Comparison of ENCODE assay signal across 9 cellular contexts in genomic region chr10:87503892-87504291, GRCh38. TPM values are rescaled to one million over a fixed set of nuclear protein-coding genes. Genes with fewer than 3 reads are reported as not detected.
DNase-seq lines count a peak whose midpoint lies in the region; ATAC-seq, FAIRE-seq and TF ChIP-seq lines count a peak whose summit lies in the region.
"Had no signal": no experiment of that assay in that cellular context is flagged by ENCODE, and none has a peak within 500 bp of the region (broad histone marks: within the 10 kb centered on the region; RNA-seq: fewer than 3 reads in every experiment).

No MANE protein-coding gene starts in this region.

- H3K4me2 ChIP-seq in MM.1S (ENCODE audit: low read depth, low read length) (peak overlapping the region; percentile 74), neural progenitor cell (peak overlapping the region; percentile 93)

- H3K4me3 Mint-ChIP-seq in neural progenitor cell: peak overlapping the region; percentile 95

- no peak overlapping the region for H3K27ac Mint-ChIP-seq in neural progenitor cell

- DNase-seq in MM.1S (no peak), neural progenitor cell (ENCODE audit: low spot score) (peak; percentile 2), RCC 7860 (ENCODE audit: low spot score) (no peak), H54 (ENCODE audit: insufficient read length, low spot score) (no peak), anterior cingulate cortex (lab: John Stamatoyannopoulos, UW) (no peak)
- no peak for DNase-seq in effector memory CD4-positive, alpha-beta T cell

- H3K36me3 Mint-ChIP-seq in neural progenitor cell: no peaks in the 10 kb centered on the region

- H3F3A ChIP-seq in MM.1S (ENCODE audit: insufficient read depth, low read length) (peaks cover 13% of the 10 kb centered on the region; the same call in 1 of the 2 replicates), neural progenitor cell (ENCODE audit: low read depth) (peaks cover 16% of the 10 kb centered on the region)

- H3K4me1 ChIP-seq in MM.1S (ENCODE audit: low read length) (peaks cover 17% of the 10 kb centered on the region), neural progenitor cell (peaks cover 15% of the 10 kb centered on the region)
- H3K4me1 ChIP-seq in effector memory CD4-positive, alpha-beta T cell (ENCODE audit: control insufficient read depth, insufficient read depth, low read length, poor library complexity, severe bottlenecking): peaks cover 7% of the 10 kb centered on the region

- H3K4me3 ChIP-seq in MM.1S (ENCODE audit: low read length) (peak overlapping the region; percentile 95), neural progenitor cell (peak overlapping the region; percentile 99)
- H3K4me3 ChIP-seq in effector memory CD4-positive, alpha-beta T cell (ENCODE audit: insufficient read depth, low read depth, low read length, poor library complexity, severe bottlenecking): peak overlapping the region; percentile 95

- no peaks in the 10 kb centered on the region for H3K9me2 ChIP-seq in MM.1S (replicated peaks; ENCODE audit: insufficient read depth, low read length)

- H3K36me3 ChIP-seq in MM.1S (replicated peaks; ENCODE audit: insufficient read depth, low read length) (peaks cover under 1% of the 10 kb centered on the region; the same call in 1 of the 2 replicates), neural progenitor cell (peaks cover 10% of the 10 kb centered on the region)
- H3K36me3 ChIP-seq in effector memory CD4-positive, alpha-beta T cell (ENCODE audit: control insufficient read depth, insufficient read depth, low read length): no peaks in the 10 kb centered on the region

- no peak for ATAC-seq in HG02938 (IDR thresholded peaks at IDR 0.05; ENCODE audit: unreplicated experiment)

- H3K4me1 Mint-ChIP-seq in neural progenitor cell: peaks cover 23% of the 10 kb centered on the region

- no peak for TF ChIP-seq POLR2A in H54 (IDR thresholded peaks at IDR 0.05; ENCODE audit: low read depth, low read length)

- H4K20me1 ChIP-seq in MM.1S (ENCODE audit: insufficient read depth, low read length) (no peaks in the 10 kb centered on the region), neural progenitor cell (ENCODE audit: low read depth) (peaks cover 32% of the 10 kb centered on the region)

- no peak for FAIRE-seq in RCC 7860 (lab: Jason Lieb, UNC)
- FAIRE-seq in H54 (lab: Jason Lieb, UNC): no peak
- FAIRE-seq: TTC549 had no signal

- no peaks in the 10 kb centered on the region for H3K27me3 Mint-ChIP-seq in neural progenitor cell (ENCODE audit: insufficient read depth, low read depth)

- H3K27me3 ChIP-seq in MM.1S (replicated peaks; ENCODE audit: insufficient read depth, low read length) (no peaks in the 10 kb centered on the region), neural progenitor cell (no peaks in the 10 kb centered on the region)
- no peaks in the 10 kb centered on the region for H3K27me3 ChIP-seq in effector memory CD4-positive, alpha-beta T cell (replicated peaks; ENCODE audit: control insufficient read depth, insufficient read depth, low read length, poor library complexity, severe bottlenecking)

- peak overlapping the region; percentile 76; the same call in 1 of the 2 replicates for H3K27ac ChIP-seq in C4-2B
- H3K27ac ChIP-seq in MM.1S (ENCODE audit: low read length): no peak overlapping the region
- H3K27ac ChIP-seq in effector memory CD4-positive, alpha-beta T cell (ENCODE audit: insufficient read depth, low read length, poor library complexity, severe bottlenecking): no peak overlapping the region
- H3K27ac ChIP-seq in neural progenitor cell: no peak overlapping the region

- peak overlapping the region; percentile 98 for H2AFZ ChIP-seq in MM.1S (ENCODE audit: low read length)
- H2AFZ ChIP-seq in neural progenitor cell (replicated peaks): peak overlapping the region; percentile 99

- H3K9ac ChIP-seq in MM.1S (ENCODE audit: low read length) (peak overlapping the region; percentile 66; the same call in 1 of the 2 replicates), neural progenitor cell (peak overlapping the region; percentile 59)

- TF ChIP-seq CTCF in C4-2B (conservative IDR thresholded peaks at IDR 0.05) (no peak), MM.1S (IDR thresholded peaks at IDR 0.05; ENCODE audit: low read length) (no peak), neural progenitor cell (IDR thresholded peaks at IDR 0.05) (no peak)

- H3K9me3 ChIP-seq in MM.1S (replicated peaks; ENCODE audit: insufficient read depth, low read length) (no peaks in the 10 kb centered on the region), neural progenitor cell (ENCODE audit: low read depth) (no peaks in the 10 kb centered on the region)
- H3K9me3 ChIP-seq in effector memory CD4-positive, alpha-beta T cell (ENCODE audit: control insufficient read depth, low read length): no peaks in the 10 kb centered on the region

- no peaks in the 10 kb centered on the region for H3K9me3 Mint-ChIP-seq in neural progenitor cell

- H3K79me2 ChIP-seq in MM.1S (ENCODE audit: low read length) (peaks cover 37% of the 10 kb centered on the region), neural progenitor cell (ENCODE audit: low read depth) (peaks cover 50% of the 10 kb centered on the region)

RNA-seq across cellular contexts. Expression of gene MINPP1, which starts 0.8 kb away (rescaled TPM):
- total RNA-seq in neural progenitor cell (ENCODE audit: low replicate concordance): 52.9 and 64.2 TPM in 2 replicates
